16 cellular contexts compared by ENCODE assay signal in genomic region chr7:38524786-38525185, GRCh38.
A peak's percentile ranks its signal among the peaks of the same experiment; 100 is the strongest.
DNase-seq lines count a peak whose midpoint lies in the region; ATAC-seq and TF ChIP-seq lines count a peak whose summit lies in the region.
"Had no signal": no experiment of that assay in that cellular context is flagged by ENCODE, and none has a peak within 500 bp of the region (broad histone marks: within the 10 kb centered on the region; RNA-seq: fewer than 3 reads in every experiment).

No MANE protein-coding gene starts in this region.

- DNase-seq in DMS53 (lab: John Stamatoyannopoulos, UW) = peak; percentile 26
- no peak for DNase-seq in DMS53 treated with DMSO at 0.1 percent for 48 hours (lab: John Stamatoyannopoulos, UW; ENCODE audit: unreplicated experiment)
- DNase-seq in M059J (ENCODE audit: low read depth) = peak; percentile 34
- peak; percentile 22 for DNase-seq in astrocyte of the spinal cord (ENCODE audit: low read depth, low spot score)
- peak; percentile 8 for DNase-seq in kidney tubule cell (ENCODE audit: low spot score)
- no peak for DNase-seq in nucleus accumbens (lab: John Stamatoyannopoulos, UW)
- no peak for DNase-seq in activated CD4-positive, alpha-beta T cell treated with anti-CD3 and anti-CD28 coated beads, Interleukin-2, amount 50 U/mL, for 4 hours
- DNase-seq: Calu3; CD4-positive, alpha-beta memory T cell; H7; Kasumi-1; NCI-H187; NCI-H2171 treated with DMSO at 0.1 percent for 48 hours; NCI-H774; SW 1271 had no signal

- in situ Hi-C loops in astrocyte of the spinal cord (cut with HindIII; ENCODE audit: low sequenced_read_pairs) = no loop called here

- ATAC-seq in HG03571 (IDR thresholded peaks at IDR 0.05; ENCODE audit: unreplicated experiment) = no peak

- TF ChIP-seq CTCF in astrocyte of the spinal cord (IDR thresholded peaks at IDR 0.05; ENCODE audit: low read depth, low read length) = no peak

- H3K4me3 ChIP-seq in astrocyte of the spinal cord (ENCODE audit: low read depth, low read length) = no peak overlapping the region

Comparison
In these comparisons a context has a peak if more than half of its experiments do, and no peak if none do; other contexts are left out.
1. DNase-seq: peak in DMS53 (single experiment), M059J (single experiment), astrocyte of the spinal cord (single experiment) and kidney tubule cell (single experiment); none in DMS53 treated with DMSO at 0.1 percent for 48 hours (single experiment), nucleus accumbens (0 of 56) and activated CD4-positive, alpha-beta T cell treated with anti-CD3 and anti-CD28 coated beads, Interleukin-2, amount 50 U/mL, for 4 hours (0 of 2).